ENCODE assay signal across 10 cellular contexts in the genomic region with DNA sequence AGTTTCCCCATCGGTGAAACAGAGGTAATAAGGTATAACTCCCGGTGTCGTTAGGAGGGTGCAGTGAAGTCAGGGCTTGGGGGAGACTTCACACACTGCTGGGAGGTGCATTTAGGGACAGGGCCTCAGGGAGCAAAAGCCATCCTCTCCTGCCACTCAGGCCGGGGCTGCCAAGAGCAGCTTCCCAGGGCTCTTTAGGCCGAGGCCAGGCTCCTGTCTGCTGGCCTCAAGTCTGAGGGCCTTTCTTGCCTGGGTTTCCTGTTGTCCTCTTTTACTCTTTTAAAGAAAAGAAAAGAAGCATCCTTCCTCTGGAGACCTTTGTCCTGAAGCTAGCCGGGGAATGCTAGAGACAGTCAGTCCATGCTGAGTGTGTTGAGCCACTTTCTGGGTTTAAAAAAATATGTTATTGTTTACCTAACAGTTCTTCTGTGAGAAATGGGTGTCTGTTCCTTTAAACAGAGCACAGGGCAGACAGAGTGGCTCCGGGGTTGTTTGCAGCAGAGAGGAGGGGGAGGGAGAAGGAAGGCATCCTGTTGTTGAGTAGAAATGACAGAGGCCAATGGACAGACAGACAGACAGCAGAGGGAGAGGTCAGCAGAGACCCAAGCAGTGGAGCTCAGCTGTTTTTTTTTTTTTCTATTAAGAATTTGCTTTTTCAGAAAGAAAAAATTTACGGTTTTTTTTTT.
DNase-seq lines count a peak whose midpoint lies in the region; ATAC-seq and TF ChIP-seq lines count a peak whose summit lies in the region.
"Had no signal": no experiment of that assay in that cellular context is flagged by ENCODE, and none has a peak within 500 bp of the region (broad histone marks: within the 10 kb centered on the region; RNA-seq: fewer than 3 reads in every experiment).

No MANE protein-coding gene starts in this region.

- no peaks in the 10 kb centered on the region for H3K9me3 Mint-ChIP-seq in activated naive CD4-positive, alpha-beta T cell treated with anti-CD3 and anti-CD28 coated beads for 36 hours

- no peak overlapping the region for H3K27ac Mint-ChIP-seq in activated naive CD4-positive, alpha-beta T cell treated with anti-CD3 and anti-CD28 coated beads for 36 hours

- no peaks in the 10 kb centered on the region for H3K36me3 Mint-ChIP-seq in activated naive CD4-positive, alpha-beta T cell treated with anti-CD3 and anti-CD28 coated beads for 36 hours (ENCODE audit: low read depth)

- no peaks in the 10 kb centered on the region for H3K27me3 Mint-ChIP-seq in activated naive CD4-positive, alpha-beta T cell treated with anti-CD3 and anti-CD28 coated beads for 36 hours (ENCODE audit: low read depth)

- no peaks in the 10 kb centered on the region for H4K20me1 ChIP-seq in PC-9 (ENCODE audit: insufficient read depth)

- peaks cover 33% of the 10 kb centered on the region for H3K4me1 Mint-ChIP-seq in activated naive CD4-positive, alpha-beta T cell treated with anti-CD3 and anti-CD28 coated beads for 36 hours (ENCODE audit: low read depth)

- POLR2A ChIA-PET in PC-9 (lab: Charles Lee; ENCODE audit: unreplicated experiment) = no interaction called here

- H3K4me3 ChIP-seq in PC-9 (no peak overlapping the region), fibroblast of pulmonary artery (replicated peaks; ENCODE audit: low read depth, low read length) (no peak overlapping the region)
- H3K4me3 ChIP-seq: suprapubic skin had no signal

- H3K9me2 ChIP-seq in PC-9 (ENCODE audit: insufficient read depth) = no peaks in the 10 kb centered on the region

- H3K9me3 ChIP-seq in PC-9 (ENCODE audit: insufficient read depth, low read depth) = no peaks in the 10 kb centered on the region
- H3K9me3 ChIP-seq: suprapubic skin had no signal

- CTCF ChIA-PET in activated naive CD4-positive, alpha-beta T cell treated with anti-CD3 and anti-CD28 coated beads for 36 hours (lab: Charles Lee) = interaction anchor here (0.6 to 2.7 kb wide), 4 partner anchors 25 to 99 kb away, joined by 4 to 7 read pairs (median 5); no protein-coding TSS in a partner anchor
- CTCF ChIA-PET in PC-9 (lab: Charles Lee) = no interaction called here

- H3K4me1 ChIP-seq in PC-9 (replicated peaks; ENCODE audit: insufficient read depth) = no peaks in the 10 kb centered on the region
- H3K4me1 ChIP-seq: suprapubic skin had no signal

- H3K79me2 ChIP-seq in PC-9 (ENCODE audit: low read depth) = no peaks in the 10 kb centered on the region

- no TSS peak for BruUV-seq in PC-9 (replicated peaks; lab: Mats Ljungman, UMichigan)

- H2AFZ ChIP-seq in PC-9 = 0 out of 2 replicates have a peak overlapping the region, but pooled peaks have one; percentile 4

- TF ChIP-seq CTCF in PC-9 (conservative IDR thresholded peaks at IDR 0.05) = no peak
- no peak for TF ChIP-seq CTCF in fibroblast of pulmonary artery (IDR thresholded peaks at IDR 0.05; ENCODE audit: low read length, missing control alignments)

- H3K27me3 ChIP-seq in PC-9 (ENCODE audit: insufficient read depth, low read depth) = no peaks in the 10 kb centered on the region

- H3K4me2 ChIP-seq in PC-9 = no peak overlapping the region

- no peak for ATAC-seq in GM18511 (IDR thresholded peaks at IDR 0.05; ENCODE audit: unreplicated experiment)

- no peaks in the 10 kb centered on the region for H3F3A ChIP-seq in PC-9 (ENCODE audit: insufficient read depth, low read depth)

- intact Hi-C loops in activated naive CD4-positive, alpha-beta T cell treated with anti-CD3 and anti-CD28 coated beads for 36 hours (cut with micrococcal nuclease) = loop anchor here (1.0 kb wide), 1 partner anchor 9 kb away; no protein-coding TSS in a partner anchor
- intact Hi-C loops in PC-9 (cut with micrococcal nuclease; ENCODE audit: unreplicated experiment) = no loop called here

- no peaks in the 10 kb centered on the region for H3K36me3 ChIP-seq in PC-9 (ENCODE audit: low read depth)
- H3K36me3 ChIP-seq: suprapubic skin had no signal

- H3K27ac ChIP-seq in PC-9 = no peak overlapping the region
- H3K27ac ChIP-seq: suprapubic skin had no signal

- DNase-seq in activated naive CD4-positive, alpha-beta T cell treated with anti-CD3 and anti-CD28 coated beads for 36 hours = peak; percentile 53
- no peak for DNase-seq in activated naive CD4-positive, alpha-beta T cell treated with anti-CD3 and anti-CD28 coated beads, Interleukin-2, amount 50 U/mL, for 16 hours
- DNase-seq in PC-9 = no peak
- DNase-seq in fibroblast of pulmonary artery (ENCODE audit: low read depth) = peak; percentile 24
- DNase-seq in smooth muscle cell of the brain vasculature (ENCODE audit: low read depth, low spot score) = peak; percentile 37
- DNase-seq in NK-92 treated with Interleukin-12 subunit alpha and Interleukin-12 subunit beta, amount 100 ng/mL, for 24 hours (lab: John Stamatoyannopoulos, UW) = no peak
- DNase-seq in activated gamma-delta T cell (lab: John Stamatoyannopoulos, UW) = no peak
- DNase-seq: NCI-H1048 had no signal

- no peak overlapping the region for H3K4me3 Mint-ChIP-seq in activated naive CD4-positive, alpha-beta T cell treated with anti-CD3 and anti-CD28 coated beads for 36 hours

Comparison
In these comparisons a context has a peak if more than half of its experiments do, and no peak if none do; other contexts are left out.
1. DNase-seq: peak in activated naive CD4-positive, alpha-beta T cell treated with anti-CD3 and anti-CD28 coated beads for 36 hours (single experiment), fibroblast of pulmonary artery (single experiment) and smooth muscle cell of the brain vasculature (single experiment); none in activated naive CD4-positive, alpha-beta T cell treated with anti-CD3 and anti-CD28 coated beads, Interleukin-2, amount 50 U/mL, for 16 hours (single experiment), PC-9 (0 of 2), NK-92 treated with Interleukin-12 subunit alpha and Interleukin-12 subunit beta, amount 100 ng/mL, for 24 hours (single experiment) and activated gamma-delta T cell (single experiment).